ENCODE assay signal across 18 cellular contexts in genomic region chrX:41313419-41313818, GRCh38. TPM values are rescaled to one million over a fixed set of nuclear protein-coding genes. Genes with fewer than 3 reads are reported as not detected.
A peak's percentile ranks its signal among the peaks of the same experiment; 100 is the strongest.
DNase-seq lines count a peak whose midpoint lies in the region; ATAC-seq, FAIRE-seq and TF ChIP-seq lines count a peak whose summit lies in the region.
"Had no signal": no experiment of that assay in that cellular context is flagged by ENCODE, and none has a peak within 500 bp of the region (broad histone marks: within the 10 kb centered on the region; RNA-seq: fewer than 3 reads in every experiment).

No MANE protein-coding gene starts in this region.

- POLR2A ChIA-PET in A549 (lab: Yijun Ruan, JAX) = no interaction called here
- POLR2A ChIA-PET in activated CD4-positive, alpha-beta memory T cell treated with anti-CD3 and anti-CD28 coated beads for 36 hours (lab: Charles Lee) = interaction anchor here (1.2 kb wide), 1 partner anchor 36 kb away, joined by 3 read pairs; no protein-coding TSS in a partner anchor

- H3K4me3 ChIP-seq in A549 = no peak overlapping the region
- no peak overlapping the region for H3K4me3 ChIP-seq in astrocyte of the cerebellum (ENCODE audit: low read depth, low read length)

- H3K36me3 Mint-ChIP-seq in HFFc6 (ENCODE audit: low read depth) = no peaks in the 10 kb centered on the region
- no peaks in the 10 kb centered on the region for H3K36me3 Mint-ChIP-seq in activated CD4-positive, alpha-beta memory T cell treated with anti-CD3 and anti-CD28 coated beads for 36 hours
- H3K36me3 Mint-ChIP-seq: activated naive CD8-positive, alpha-beta T cell treated with anti-CD3 and anti-CD28 coated beads, Interleukin-2, amount 10 ng/mL, durations not matched to agents 7 days and 5 days had no signal

- H3K4me2 ChIP-seq in A549 = no peak overlapping the region

- no peaks in the 10 kb centered on the region for H3K27me3 Mint-ChIP-seq in HFFc6 (ENCODE audit: insufficient read depth)
- no peaks in the 10 kb centered on the region for H3K27me3 Mint-ChIP-seq in activated CD4-positive, alpha-beta memory T cell treated with anti-CD3 and anti-CD28 coated beads for 36 hours
- H3K27me3 Mint-ChIP-seq: activated naive CD8-positive, alpha-beta T cell treated with anti-CD3 and anti-CD28 coated beads, Interleukin-2, amount 10 ng/mL, durations not matched to agents 7 days and 5 days; naive B cell had no signal

- H3K4me3 Mint-ChIP-seq in HFFc6 = no peak overlapping the region
- no peak overlapping the region for H3K4me3 Mint-ChIP-seq in activated CD4-positive, alpha-beta memory T cell treated with anti-CD3 and anti-CD28 coated beads for 36 hours
- H3K4me3 Mint-ChIP-seq: activated naive CD8-positive, alpha-beta T cell treated with anti-CD3 and anti-CD28 coated beads, Interleukin-2, amount 10 ng/mL, durations not matched to agents 7 days and 5 days; naive B cell; T-helper 1 cell treated with Interleukin-12 subunit alpha and Interleukin-12 subunit beta and Interleukin-4 antibody, amounts not matched to agents 30 μg/mL and 1 μg/mL, for 36 hours had no signal

- WGBS in A549 (ENCODE audit: missing lambda C conversion rate) = 76% methylated on average over 5 of the region's 5 CpGs

- ATAC-seq in A549 (no peak), GM21367 (IDR thresholded peaks at IDR 0.05; ENCODE audit: unreplicated experiment) (no peak)
- ATAC-seq: esophagus mucosa had no signal

- no peak for TF ChIP-seq EP300 in A549 (IDR thresholded peaks at IDR 0.05)

- H3K27ac ChIP-seq in A549 = no peak overlapping the region

- in situ Hi-C loops in astrocyte of the cerebellum (cut with HindIII; ENCODE audit: low sequenced_read_pairs) = no loop called here

- intact Hi-C loops in activated CD4-positive, alpha-beta memory T cell treated with anti-CD3 and anti-CD28 coated beads for 36 hours (cut with micrococcal nuclease) = no loop called here

- no peak for TF ChIP-seq RAD21 in A549 (conservative IDR thresholded peaks at IDR 0.05 in 1 of 2, IDR thresholded peaks at IDR 0.05 in 1 of 2)

- TF ChIP-seq CTCF in A549 (IDR thresholded peaks at IDR 0.05) (no peak), HFFc6 (IDR thresholded peaks at IDR 0.05) (no peak), astrocyte of the cerebellum (IDR thresholded peaks at IDR 0.05; ENCODE audit: low read depth, low read length, missing control alignments) (no peak)

- H3K9me3 Mint-ChIP-seq in HFFc6 = no peaks in the 10 kb centered on the region
- no peaks in the 10 kb centered on the region for H3K9me3 Mint-ChIP-seq in activated CD4-positive, alpha-beta memory T cell treated with anti-CD3 and anti-CD28 coated beads for 36 hours
- H3K9me3 Mint-ChIP-seq: activated naive CD8-positive, alpha-beta T cell treated with anti-CD3 and anti-CD28 coated beads, Interleukin-2, amount 10 ng/mL, durations not matched to agents 7 days and 5 days; T-helper 1 cell treated with Interleukin-12 subunit alpha and Interleukin-12 subunit beta and Interleukin-4 antibody, amounts not matched to agents 30 μg/mL and 1 μg/mL, for 36 hours had no signal

- H3K9me3 ChIP-seq in A549 = no peaks in the 10 kb centered on the region

- CTCF ChIA-PET in A549 (lab: Yijun Ruan, JAX) = interaction anchor here (0.8 to 1.5 kb wide), 4 partner anchors 11 to 446 kb away, joined by 3 to 5 read pairs (median 4); no protein-coding TSS in a partner anchor
- CTCF ChIA-PET in activated CD4-positive, alpha-beta memory T cell treated with anti-CD3 and anti-CD28 coated beads for 36 hours (lab: Charles Lee) = no interaction called here

- peaks cover 22% of the 10 kb centered on the region for H3K4me1 Mint-ChIP-seq in HFFc6 (ENCODE audit: low read depth)
- H3K4me1 Mint-ChIP-seq in activated CD4-positive, alpha-beta memory T cell treated with anti-CD3 and anti-CD28 coated beads for 36 hours (ENCODE audit: low read depth) = peaks cover 5% of the 10 kb centered on the region
- H3K4me1 Mint-ChIP-seq: activated naive CD8-positive, alpha-beta T cell treated with anti-CD3 and anti-CD28 coated beads, Interleukin-2, amount 10 ng/mL, durations not matched to agents 7 days and 5 days; naive B cell had no signal

- no peak for DNase-seq in A549 (ENCODE audit: low read depth in 1 of 2, low spot score in 1 of 2)
- DNase-seq in HFFc6 = peak; percentile 82
- peak; percentile 57 for DNase-seq in astrocyte of the cerebellum (ENCODE audit: low read depth)
- DNase-seq in iris pigment epithelial cell (ENCODE audit: low read depth) = peak; percentile 94
- no peak for DNase-seq in NCI-H2107 treated with DMSO at 0.1 percent for 48 hours (lab: John Stamatoyannopoulos, UW; ENCODE audit: unreplicated experiment)
- DNase-seq in activated CD4-positive, alpha-beta memory T cell treated with anti-CD3 and anti-CD28 coated beads for 36 hours = no peak
- no peak for DNase-seq in NCI-H1048 (lab: John Stamatoyannopoulos, UW)
- DNase-seq: activated naive CD8-positive, alpha-beta T cell treated with anti-CD3 and anti-CD28 coated beads, Interleukin-2, amount 10 ng/mL, durations not matched to agents 7 days and 5 days; Calu3; cortex of kidney; naive B cell; NCI-H1092 treated with DMSO at 0.1 percent for 48 hours; NK-92 treated with Interleukin-12 subunit alpha and Interleukin-12 subunit beta, amount 100 ng/mL, for 24 hours; SHP77; substantia nigra had no signal

- peak; percentile 56 for FAIRE-seq in A549 (lab: Jason Lieb, UNC)

- H3K27ac Mint-ChIP-seq in HFFc6 = peak overlapping the region; percentile 80
- H3K27ac Mint-ChIP-seq in activated CD4-positive, alpha-beta memory T cell treated with anti-CD3 and anti-CD28 coated beads for 36 hours = no peak overlapping the region
- H3K27ac Mint-ChIP-seq: activated naive CD8-positive, alpha-beta T cell treated with anti-CD3 and anti-CD28 coated beads, Interleukin-2, amount 10 ng/mL, durations not matched to agents 7 days and 5 days; naive B cell; T-helper 1 cell treated with Interleukin-12 subunit alpha and Interleukin-12 subunit beta and Interleukin-4 antibody, amounts not matched to agents 30 μg/mL and 1 μg/mL, for 36 hours had no signal

- no peak for TF ChIP-seq POLR2A in A549 (IDR thresholded peaks at IDR 0.05; ENCODE audit: low read length)

- H3K4me1 ChIP-seq in A549 = no peaks in the 10 kb centered on the region

TF ChIP-seq in A549, 52 proteins besides CTCF, POLR2A, EP300 and RAD21:
- no peak for TF ChIP-seq TP53 (CRISPR knock-in tag; IDR thresholded peaks at IDR 0.05)
- TF ChIP-seq SREBF2 (IDR thresholded peaks at IDR 0.05) = no peak
- no peak for TF ChIP-seq MAZ (IDR thresholded peaks at IDR 0.05; ENCODE audit: borderline replicate concordance, low read depth, low read length)
- no peak for TF ChIP-seq PHF8 (IDR thresholded peaks at IDR 0.05; ENCODE audit: borderline replicate concordance, low read depth)
- no peak for TF ChIP-seq HOXA7 (CRISPR knock-in tag; IDR thresholded peaks at IDR 0.05)
- no peak for TF ChIP-seq ELK1 (IDR thresholded peaks at IDR 0.05; ENCODE audit: low read depth, low read length)

RNA-seq across cellular contexts. Expression of gene DDX3X, which starts 20.5 kb away (rescaled TPM):
- polyA plus RNA-seq in A549 (2011; rRNA removed) (187 and 216 TPM in 2 replicates), A549 (2017; fragmentation: RNase III; extraction: RNeasy Plus Mini Kit Qiagen cat#74134 plus additional on column Dnase treatment) (341 to 390 TPM (median 371 TPM) in 3 replicates)
- polyA plus RNA-seq in A549 (2012; cell fraction: cytosol; rRNA removed) = 32.5 and 46.8 TPM in 2 replicates
- polyA plus RNA-seq in A549 (2012; cell fraction: nucleus; rRNA removed) = 36.6 and 60.0 TPM in 2 replicates
- polyA minus RNA-seq in A549 (2011; rRNA and poly(A)+ RNA removed) = 205 and 251 TPM in 2 replicates
- total RNA-seq in HFFc6 (2021; fragmentation: NEBNext Ultra II Directional; extraction: Animal tissue kit (Norgen Biotek cat#: 25700)) = 100 to 1,000 TPM; 186 to 228 (median 213) TPM
- 100 to 1,000 TPM; 216 to 218 TPM for total RNA-seq in activated CD4-positive, alpha-beta memory T cell treated with anti-CD3 and anti-CD28 coated beads for 36 hours

Comparison
In these comparisons a context has a peak if more than half of its experiments do, and no peak if none do; other contexts are left out.
1. DNase-seq: peak in HFFc6 (single experiment), astrocyte of the cerebellum (single experiment) and iris pigment epithelial cell (single experiment); none in A549 (0 of 2), NCI-H2107 treated with DMSO at 0.1 percent for 48 hours (single experiment), activated CD4-positive, alpha-beta memory T cell treated with anti-CD3 and anti-CD28 coated beads for 36 hours (single experiment) and NCI-H1048 (single experiment).